In the genomic region with DNA sequence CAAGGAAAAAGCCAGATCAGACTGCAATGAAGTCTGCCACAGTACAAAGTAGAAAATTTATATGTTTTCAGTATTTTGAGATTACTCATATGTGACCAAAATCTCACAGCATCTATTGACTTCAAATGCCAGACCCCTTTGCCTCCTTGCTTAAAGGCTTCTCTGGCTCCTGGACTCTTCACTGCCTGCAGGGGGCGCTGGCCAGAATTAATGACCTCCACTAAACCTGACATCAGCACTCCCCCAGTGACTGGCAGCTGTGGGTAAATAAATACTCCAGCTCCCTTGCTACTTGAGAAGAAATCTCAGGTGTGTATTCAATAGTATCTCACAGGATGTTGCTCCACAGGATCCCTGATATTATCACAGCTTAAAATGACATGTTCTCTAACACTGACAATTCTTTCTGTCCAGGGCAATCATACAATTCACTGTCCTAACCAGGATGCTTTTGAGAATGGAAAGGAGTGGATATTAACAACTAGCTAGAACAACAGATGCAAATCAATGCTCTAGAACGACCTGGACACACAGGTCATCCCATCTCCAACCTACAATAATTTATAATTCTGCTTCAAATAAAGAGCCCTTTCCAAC, we compare ENCODE assay signal across 8 cellular contexts. TPM values are rescaled to one million over a fixed set of nuclear protein-coding genes. Genes with fewer than 3 reads are reported as not detected.
DNase-seq lines count a peak whose midpoint lies in the region; ATAC-seq and TF ChIP-seq lines count a peak whose summit lies in the region.

No MANE protein-coding gene starts in this region.

- no peak overlapping the region for H3K4me3 ChIP-seq in CD8-positive, alpha-beta memory T cell (ENCODE audit: low read length)
- H3K4me3 ChIP-seq in IMR-90 (ENCODE audit: insufficient read depth, low read depth, low read length) (no peak overlapping the region), PC-9 (no peak overlapping the region), spleen (no peak overlapping the region)

- in situ Hi-C loops in IMR-90 (cut with MboI; ENCODE audit: low sequenced_read_pairs), result no loop called here

- H4K20me1 ChIP-seq in IMR-90 (ENCODE audit: insufficient read depth, low read length) (no peaks in the 10 kb centered on the region), PC-9 (ENCODE audit: insufficient read depth) (no peaks in the 10 kb centered on the region)

- dilution Hi-C loops in IMR-90 (cut with HindIII; ENCODE audit: low sequenced_read_pairs, unreplicated experiment), result no loop called here

- no peak overlapping the region for H3K27ac ChIP-seq in CD8-positive, alpha-beta memory T cell (ENCODE audit: low read depth, low read length)
- no peak overlapping the region for H3K27ac ChIP-seq in IMR-90 (ENCODE audit: insufficient read depth, low read length)
- no peak overlapping the region for H3K27ac ChIP-seq in PC-9
- no peak overlapping the region for H3K27ac ChIP-seq in foreskin keratinocyte
- no peak overlapping the region for H3K27ac ChIP-seq in spleen

- no peak overlapping the region for H3K56ac ChIP-seq in IMR-90 (ENCODE audit: extremely low read depth, insufficient read depth, low read length)

- H2AK5ac ChIP-seq in IMR-90 (ENCODE audit: low read depth, low read length), result no peak overlapping the region

- peaks cover 22 to 42% (median 37%) of the 10 kb centered on the region in 3 donors for H3K4me1 Mint-ChIP-seq in CD8-positive, alpha-beta memory T cell

- no peak for TF ChIP-seq POLR2A in IMR-90 (IDR thresholded peaks at IDR 0.05; ENCODE audit: low read depth, low read length)
- TF ChIP-seq POLR2A in spleen (IDR thresholded peaks at IDR 0.05), result no peak

- no peak overlapping the region for H3K23ac ChIP-seq in IMR-90 (ENCODE audit: low read depth, low read length)

- intact Hi-C loops in IMR-90 (cut with micrococcal nuclease), result loop anchor here (5.0 kb wide), 1 partner anchor 58 kb away; the partner anchor contains the start of gene RAMP2
- intact Hi-C loops in PC-9 (cut with micrococcal nuclease; ENCODE audit: unreplicated experiment), result loop anchor here (5.0 kb wide), 2 partner anchors 98 to 243 kb away; partner anchors contain the start of gene PSMC3IP
- intact Hi-C loops in spleen (cut with DNase I; ENCODE audit: low total_unique reads), result loop anchor here (10.0 kb wide), 1 partner anchor 105 kb away; no protein-coding TSS in a partner anchor

- H3K27me3 ChIP-seq in CD8-positive, alpha-beta memory T cell (ENCODE audit: insufficient read depth, low read length, poor library complexity, severe bottlenecking), result no peaks in the 10 kb centered on the region
- H3K27me3 ChIP-seq in IMR-90 (ENCODE audit: control insufficient read depth, insufficient read depth, low read length) (no peaks in the 10 kb centered on the region), PC-9 (ENCODE audit: insufficient read depth, low read depth) (no peaks in the 10 kb centered on the region), foreskin keratinocyte (no peaks in the 10 kb centered on the region), spleen (replicated peaks in 1 of 7) (no peaks in the 10 kb centered on the region)

- BruUV-seq in IMR-90 (replicated peaks; lab: Mats Ljungman, UMichigan) (no TSS peak), PC-9 (replicated peaks; lab: Mats Ljungman, UMichigan) (no TSS peak)

- H2AFZ ChIP-seq in IMR-90 (replicated peaks; ENCODE audit: low read length, poor library complexity) (no peak overlapping the region), PC-9 (no peak overlapping the region)

- CTCF ChIA-PET in CD8-positive, alpha-beta memory T cell (lab: Charles Lee), result interaction anchor here (0.9 kb wide), 2 partner anchors 14 to 278 kb away, joined by 3 read pairs; no protein-coding TSS in a partner anchor
- CTCF ChIA-PET in IMR-90 (lab: Yijun Ruan, JAX), result interaction anchor here (2.2 kb wide), 1 partner anchor 11 kb away, joined by 8 read pairs; no protein-coding TSS in a partner anchor
- CTCF ChIA-PET in PC-9 (lab: Charles Lee), result interaction anchor here (0.5 kb wide), 1 partner anchor 926 kb away, joined by 3 read pairs; no protein-coding TSS in a partner anchor

- peaks cover 14% of the 10 kb centered on the region for H3K4me1 ChIP-seq in CD8-positive, alpha-beta memory T cell (ENCODE audit: insufficient read depth, low read length)
- H3K4me1 ChIP-seq in IMR-90 (ENCODE audit: control insufficient read depth, insufficient read depth, low read length) (no peaks in the 10 kb centered on the region; the same call in 1 of the 2 replicates), PC-9 (replicated peaks; ENCODE audit: insufficient read depth) (peaks cover 10% of the 10 kb centered on the region), foreskin keratinocyte (peaks cover 6% of the 10 kb centered on the region), spleen (peaks cover 8 to 65% (median 32%) of the 10 kb centered on the region in 6 donors)

- no peaks in the 10 kb centered on the region for H3K9me3 ChIP-seq in CD8-positive, alpha-beta memory T cell (ENCODE audit: low read length)
- H3K9me3 ChIP-seq in IMR-90 (ENCODE audit: control insufficient read depth, insufficient read depth, low read length), result no peaks in the 10 kb centered on the region
- no peaks in the 10 kb centered on the region for H3K9me3 ChIP-seq in PC-9 (ENCODE audit: insufficient read depth, low read depth)
- no peaks in the 10 kb centered on the region for H3K9me3 ChIP-seq in spleen

- peaks cover 16% of the 10 kb centered on the region for H3K79me2 ChIP-seq in PC-9 (ENCODE audit: low read depth)

- TF ChIP-seq CTCF in IMR-90 (conservative IDR thresholded peaks at IDR 0.05; ENCODE audit: low read depth, low read length), result peak; percentile 67
- TF ChIP-seq CTCF in PC-9 (conservative IDR thresholded peaks at IDR 0.05), result peak; percentile 83
- TF ChIP-seq CTCF in foreskin keratinocyte (conservative IDR thresholded peaks at IDR 0.05), result peak; percentile 76
- peak in 9 of 11 experiments; percentile 31 to 75 (median 65) for TF ChIP-seq CTCF in spleen (IDR thresholded peaks at IDR 0.05 in 8 of 11, conservative IDR thresholded peaks at IDR 0.05 in 3 of 11)

- peaks cover 3 to 72% (median 12%) of the 10 kb centered on the region in 3 donors for H3K36me3 Mint-ChIP-seq in CD8-positive, alpha-beta memory T cell

- DNase-seq in CD8-positive, alpha-beta memory T cell, result peak; percentile 29 to 66 (median 46)
- DNase-seq in IMR-90, result peak; percentile 37
- DNase-seq in PC-9, result peak; percentile 40 to 58
- peak; percentile 78 to 83 for DNase-seq in activated T-cell treated with anti-CD3 and anti-CD28 coated beads, Interleukin-2, amount 50 U/mL, for 48 hours
- peak in 1 of 2 donors; percentile 28 for DNase-seq in foreskin keratinocyte
- peak; percentile 83 for DNase-seq in spleen
- DNase-seq in NCI-H187 treated with DMSO at 0.1 percent for 48 hours (lab: John Stamatoyannopoulos, UW), result no peak

- H3K14ac ChIP-seq in IMR-90 (replicated peaks; ENCODE audit: low read depth, low read length), result no peak overlapping the region

- no peak overlapping the region for H4K8ac ChIP-seq in IMR-90 (ENCODE audit: low read depth in 2 of 2, low read length in 2 of 2)

- POLR2A ChIA-PET in CD8-positive, alpha-beta memory T cell (lab: Charles Lee), result no interaction called here
- POLR2A ChIA-PET in IMR-90 (lab: Charles Lee; ENCODE audit: unreplicated experiment), result no interaction called here
- POLR2A ChIA-PET in PC-9 (lab: Charles Lee; ENCODE audit: unreplicated experiment), result interaction anchor here (0.5 to 0.6 kb wide), 2 partner anchors 17 to 541 kb away, joined by 4 to 9 read pairs; no protein-coding TSS in a partner anchor

- H3K36me3 ChIP-seq in CD8-positive, alpha-beta memory T cell (ENCODE audit: insufficient read depth, low read length), result peaks cover 54% of the 10 kb centered on the region
- H3K36me3 ChIP-seq in IMR-90 (ENCODE audit: control insufficient read depth, insufficient read depth, low read length) (peaks cover 35% of the 10 kb centered on the region), PC-9 (ENCODE audit: low read depth) (peaks cover 31% of the 10 kb centered on the region), spleen (peaks cover 10 to 83% (median 71%) of the 10 kb centered on the region in 6 donors)

- H3F3A ChIP-seq in PC-9 (ENCODE audit: insufficient read depth, low read depth), result peaks cover 10% of the 10 kb centered on the region

- no peak overlapping the region for H3K9ac ChIP-seq in IMR-90 (ENCODE audit: low read depth, low read length)

- no peak overlapping the region for H2AK9ac ChIP-seq in IMR-90 (replicated peaks; ENCODE audit: low read depth, low read length, poor library complexity)

- peak overlapping the region in 6 of 8 donors; percentile 17 to 70 (median 64) for H3K27ac Mint-ChIP-seq in CD8-positive, alpha-beta memory T cell

- H2BK15ac ChIP-seq in IMR-90 (ENCODE audit: low read depth, low read length), result no peak overlapping the region

- peaks cover 33 to 43% of the 10 kb centered on the region in 2 experiments for H3K79me1 ChIP-seq in IMR-90 (ENCODE audit: low read depth in 1 of 2, low read length in 2 of 2)

- no peak overlapping the region for H2BK5ac ChIP-seq in IMR-90 (ENCODE audit: low read depth, low read length, poor library complexity, severe bottlenecking)

- no peaks in the 10 kb centered on the region for H3K9me2 ChIP-seq in PC-9 (ENCODE audit: insufficient read depth)

- H3K4me3 Mint-ChIP-seq in CD8-positive, alpha-beta memory T cell, result peak overlapping the region in 1 of 7 donors; percentile 68

- 0 out of 2 replicates have a peak, but pooled peaks cover 4% of the 10 kb centered on the region for H3K9me1 ChIP-seq in IMR-90 (ENCODE audit: insufficient read depth, low read length)

- ATAC-seq in IMR-90 (ENCODE audit: low read depth) (no peak), foreskin keratinocyte (peak; percentile 22), HG03139 (IDR thresholded peaks at IDR 0.05; ENCODE audit: unreplicated experiment) (no peak)

- no peak overlapping the region for H3K4ac ChIP-seq in IMR-90 (ENCODE audit: low read depth, low read length)

- WGBS in IMR-90 (ENCODE audit: extremely low coverage in 2 of 2, insufficient read length in 1 of 2), 2 experiments, result 50% methylated on average over 1 of the region's 2 CpGs; no CpG with 5 or more reads in 1 of the 2 experiments
- 30 to 42% (median 40%) methylated on average over 2 of the region's 2 CpGs for WGBS in spleen, 5 donors

- no peaks in the 10 kb centered on the region for H3K27me3 Mint-ChIP-seq in CD8-positive, alpha-beta memory T cell

- no peak overlapping the region for H3K18ac ChIP-seq in IMR-90 (ENCODE audit: low read depth, low read length)

- no peak overlapping the region for H4K91ac ChIP-seq in IMR-90 (ENCODE audit: insufficient read depth, low read depth, low read length)

- H2BK20ac ChIP-seq in IMR-90 (ENCODE audit: low read depth, low read length), result no peak overlapping the region

- H4K5ac ChIP-seq in IMR-90 (ENCODE audit: low read depth, low read length), result no peak overlapping the region

- no peaks in the 10 kb centered on the region for H3K9me3 Mint-ChIP-seq in CD8-positive, alpha-beta memory T cell

- peak; percentile 36 for TF ChIP-seq RAD21 in IMR-90 (IDR thresholded peaks at IDR 0.05; ENCODE audit: low read length)

- H3K4me2 ChIP-seq in IMR-90 (ENCODE audit: low read depth, low read length) (no peak overlapping the region), PC-9 (no peak overlapping the region)

- no peak overlapping the region for H2BK120ac ChIP-seq in IMR-90 (ENCODE audit: low read depth, low read length)

RNA-seq across cellular contexts. Expression of gene BECN1, which starts 4.0 kb away (rescaled TPM):
- 10 to 100 TPM; 89.2 to 90.6 TPM for total RNA-seq in CD8-positive, alpha-beta memory T cell
- 147 TPM for polyA plus RNA-seq in CD8-positive, alpha-beta memory T cell
- total RNA-seq in IMR-90 (2012; rRNA removed), result 93.9 and 119 TPM in 2 replicates
- polyA plus RNA-seq in IMR-90 (2012; rRNA removed), result 73.1 and 84.0 TPM in 2 replicates
- polyA plus RNA-seq in IMR-90 (2012; cell fraction: cytosol; rRNA removed), result 26.2 and 35.4 TPM in 2 replicates
- 31.7 and 64.5 TPM in 2 replicates for polyA plus RNA-seq in IMR-90 (2012; cell fraction: nucleus; rRNA removed; ENCODE audit: low replicate concordance)
- total RNA-seq in PC-9 (2021), result 58.9 and 66.0 TPM in 2 replicates
- 68.5 and 69.6 TPM in 2 replicates for total RNA-seq in foreskin keratinocyte
- polyA plus RNA-seq in foreskin keratinocyte, result 46.0 and 48.3 TPM in 2 replicates
- total RNA-seq in spleen, result 100 to 1,000 TPM in 2 of 7 donors, 10 to 100 TPM in 5; 76.4 to 113 (median 95.6) TPM
- polyA plus RNA-seq in spleen, result 10 to 100 TPM; 43.0 to 57.8 (median 50.2) TPM

RNA-seq across cellular contexts. Expression of gene PSME3, which starts 13.2 kb away (rescaled TPM):
- 100 to 1,000 TPM; 243 to 244 TPM for total RNA-seq in CD8-positive, alpha-beta memory T cell
- 136 TPM for polyA plus RNA-seq in CD8-positive, alpha-beta memory T cell
- total RNA-seq in IMR-90 (2012; rRNA removed), result 72.4 and 92.2 TPM in 2 replicates
- polyA plus RNA-seq in IMR-90 (2012; rRNA removed), result 89.4 and 100 TPM in 2 replicates
- polyA plus RNA-seq in IMR-90 (2012; cell fraction: cytosol; rRNA removed), result 47.7 and 75.9 TPM in 2 replicates
- 17.6 and 50.1 TPM in 2 replicates for polyA plus RNA-seq in IMR-90 (2012; cell fraction: nucleus; rRNA removed; ENCODE audit: low replicate concordance)
- total RNA-seq in PC-9 (2021), result 115 and 122 TPM in 2 replicates
- total RNA-seq in foreskin keratinocyte, result 137 and 154 TPM in 2 replicates
- polyA plus RNA-seq in foreskin keratinocyte, result 98.1 and 120 TPM in 2 replicates
- 10 to 100 TPM; 66.9 to 96.4 (median 77.4) TPM for total RNA-seq in spleen
- 10 to 100 TPM; 19.1 to 46.0 (median 29.6) TPM for polyA plus RNA-seq in spleen

RNA-seq across cellular contexts. Expression of gene CNTD1, which starts 21.4 kb away (rescaled TPM):
- not detected for total RNA-seq in CD8-positive, alpha-beta memory T cell
- polyA plus RNA-seq in CD8-positive, alpha-beta memory T cell, result 0.15 TPM
- total RNA-seq in IMR-90 (2012; rRNA removed) (not detected in 2 replicates), PC-9 (2021) (not detected in 2 replicates), foreskin keratinocyte (not detected in 2 replicates), spleen (not detected)
- polyA plus RNA-seq in IMR-90 (2012; rRNA removed) (not detected in 2 replicates), foreskin keratinocyte (0.02 and 0.06 TPM in 2 replicates), spleen (under 1 TPM; 0.17 to 0.26 (median 0.24) TPM)
- polyA plus RNA-seq in IMR-90 (2012; cell fraction: cytosol; rRNA removed), result not detected in 2 replicates
- polyA plus RNA-seq in IMR-90 (2012; cell fraction: nucleus; rRNA removed; ENCODE audit: low replicate concordance), result not detected in 2 replicates

RNA-seq across cellular contexts. Expression of gene COA3, which starts 21.5 kb away (rescaled TPM):
- 10 to 100 TPM; 55.5 to 60.8 TPM for total RNA-seq in CD8-positive, alpha-beta memory T cell
- polyA plus RNA-seq in CD8-positive, alpha-beta memory T cell, result 132 TPM
- total RNA-seq in IMR-90 (2012; rRNA removed) (50.5 and 78.1 TPM in 2 replicates), PC-9 (2021) (49.3 and 49.9 TPM in 2 replicates), foreskin keratinocyte (80.0 and 84.1 TPM in 2 replicates), spleen (10 to 100 TPM; 30.0 to 62.0 (median 39.0) TPM)
- polyA plus RNA-seq in IMR-90 (2012; rRNA removed) (66.8 and 75.9 TPM in 2 replicates), foreskin keratinocyte (114 and 116 TPM in 2 replicates), spleen (100 to 1,000 TPM in 1 of 3 donors, 10 to 100 TPM in 2; 65.6 to 126 (median 97.1) TPM)
- polyA plus RNA-seq in IMR-90 (2012; cell fraction: cytosol; rRNA removed), result 98.0 and 195 TPM in 2 replicates
- polyA plus RNA-seq in IMR-90 (2012; cell fraction: nucleus; rRNA removed; ENCODE audit: low replicate concordance), result 20.9 and 24.9 TPM in 2 replicates

RNA-seq across cellular contexts. Expression of gene AOC2, which starts 24.3 kb away (rescaled TPM):
- total RNA-seq in CD8-positive, alpha-beta memory T cell, result 1 to 10 TPM; 2.4 to 2.7 TPM
- polyA plus RNA-seq in CD8-positive, alpha-beta memory T cell, result 0.09 TPM
- total RNA-seq in IMR-90 (2012; rRNA removed) (0.28 and 0.36 TPM in 2 replicates), PC-9 (2021) (3.7 TPM in 2 replicates), foreskin keratinocyte (0.74 and 0.99 TPM in 2 replicates), spleen (1 to 10 TPM; 2.3 to 3.6 (median 2.7) TPM)
- polyA plus RNA-seq in IMR-90 (2012; rRNA removed) (0.34 and 0.41 TPM in 2 replicates), foreskin keratinocyte (0.46 and 0.56 TPM in 2 replicates), spleen (under 1 TPM; 0.59 to 0.90 (median 0.63) TPM)
- polyA plus RNA-seq in IMR-90 (2012; cell fraction: cytosol; rRNA removed), result 0.24 and 0.25 TPM in 2 replicates
- polyA plus RNA-seq in IMR-90 (2012; cell fraction: nucleus; rRNA removed; ENCODE audit: low replicate concordance), result 2.1 and 2.2 TPM in 2 replicates
